In genomic region chr18:80154293-80154692, GRCh38 we compare ENCODE assay signal across 8 cellular contexts. TPM values are rescaled to one million over a fixed set of nuclear protein-coding genes. Genes with fewer than 3 reads are reported as not detected.
DNase-seq lines count a peak whose midpoint lies in the region; ATAC-seq and TF ChIP-seq lines count a peak whose summit lies in the region.

No MANE protein-coding gene starts in this region.

- no peaks in the 10 kb centered on the region for H3K4me1 ChIP-seq in Caco-2

- H3K4me3 Mint-ChIP-seq in Caco-2 (ENCODE audit: unreplicated experiment) (no peak overlapping the region), type B pancreatic cell (no peak overlapping the region)

- no peaks in the 10 kb centered on the region for H3K4me1 Mint-ChIP-seq in Caco-2 (ENCODE audit: low read depth, unreplicated experiment)
- no peaks in the 10 kb centered on the region for H3K4me1 Mint-ChIP-seq in type B pancreatic cell (ENCODE audit: unreplicated experiment)

- H3K9me3 Mint-ChIP-seq in Caco-2 (ENCODE audit: unreplicated experiment) (no peaks in the 10 kb centered on the region), type B pancreatic cell (no peaks in the 10 kb centered on the region)

- ATAC-seq in GM18870 (IDR thresholded peaks at IDR 0.05; ENCODE audit: unreplicated experiment) (peak; percentile 52), HG03196 (IDR thresholded peaks at IDR 0.05; ENCODE audit: unreplicated experiment) (peak; percentile 84)

- TF ChIP-seq CTCF in Caco-2 (IDR thresholded peaks at IDR 0.05; ENCODE audit: insufficient read depth in 1 of 2, low read depth in 1 of 2, low read length in 1 of 2, severe bottlenecking in 1 of 2, unreplicated experiment in 1 of 2) (peak; percentile 11 to 26), VCaP (conservative IDR thresholded peaks at IDR 0.05) (peak; percentile 71), type B pancreatic cell (conservative IDR thresholded peaks at IDR 0.05) (peak; percentile 59)

- H3K27ac ChIP-seq in VCaP, result no peak overlapping the region

- no peak overlapping the region for H3K27ac Mint-ChIP-seq in Caco-2 (ENCODE audit: unreplicated experiment)
- H3K27ac Mint-ChIP-seq in type B pancreatic cell, result no peak overlapping the region

- no TSS peak for BruUV-seq in Caco-2 (replicated peaks; lab: Mats Ljungman, UMichigan)

- H3K36me3 ChIP-seq in Caco-2 (ENCODE audit: control insufficient read depth, insufficient read depth, low read length), result no peaks in the 10 kb centered on the region

- CTCF ChIA-PET in Caco-2 (lab: Charles Lee), result no interaction called here

- intact Hi-C loops in Caco-2 (cut with micrococcal nuclease; ENCODE audit: unreplicated experiment), result no loop called here

- no peaks in the 10 kb centered on the region for H3K36me3 Mint-ChIP-seq in Caco-2 (ENCODE audit: insufficient read depth, unreplicated experiment)
- peaks cover 9% of the 10 kb centered on the region for H3K36me3 Mint-ChIP-seq in type B pancreatic cell

- DNase-seq in Caco-2 (peak in 1 of 2 experiments; percentile 2), germinal center (ENCODE audit: low spot score) (peak; percentile 60), type B pancreatic cell (ENCODE audit: extremely low spot score, unreplicated experiment) (no peak), NCI-H2196 (lab: John Stamatoyannopoulos, UW; ENCODE audit: unreplicated experiment) (no peak), NCI-H2029 treated with DMSO at 0.1 percent for 48 hours (lab: John Stamatoyannopoulos, UW) (no peak)

- H3K27me3 Mint-ChIP-seq in Caco-2 (ENCODE audit: insufficient read depth, unreplicated experiment) (no peaks in the 10 kb centered on the region), type B pancreatic cell (no peaks in the 10 kb centered on the region)

- H3K4me3 ChIP-seq in Caco-2 (ENCODE audit: low read depth, low read length), result no peak overlapping the region

- H3K27me3 ChIP-seq in Caco-2 (replicated peaks; ENCODE audit: control insufficient read depth, insufficient read depth, low read length), result no peaks in the 10 kb centered on the region

- POLR2A ChIA-PET in Caco-2 (lab: Charles Lee), result no interaction called here

- no peaks in the 10 kb centered on the region for H3K9me3 ChIP-seq in Caco-2

RNA-seq across cellular contexts. Expression of gene ADNP2, which starts 45.2 kb away (rescaled TPM):
- 21.4 and 22.1 TPM in 2 replicates for total RNA-seq in Caco-2 (2022)
- 26.4 and 28.4 TPM in 2 replicates for total RNA-seq in type B pancreatic cell (ENCODE audit: low replicate concordance)

Comparison
In these comparisons a context has a peak if more than half of its experiments do, and no peak if none do; other contexts are left out.
1. CTCF ChIP-seq: peak in every context shown above with its lines; median percentile 71 in VCaP; 59 in type B pancreatic cell; 18 in Caco-2.